Comparison of ENCODE assay signal across 1 cellular context in genomic region chr1:153572569-153573015, GRCh38.
TF ChIP-seq lines count a peak whose summit lies in the region.

No MANE protein-coding gene starts in this region.

TF ChIP-seq in SK-N-SH, 30 proteins besides CTCF, POLR2A, EP300 and RAD21 (continued from another document):
- TF ChIP-seq CHD2 (IDR thresholded peaks at IDR 0.05; ENCODE audit: low read length, partially characterized antibody) (no peak), JUND (IDR thresholded peaks at IDR 0.05) (no peak), MXI1 (IDR thresholded peaks at IDR 0.05; ENCODE audit: low read depth, low read length) (no peak)
